Comparison of ENCODE assay signal across 21 cellular contexts in the genomic region with DNA sequence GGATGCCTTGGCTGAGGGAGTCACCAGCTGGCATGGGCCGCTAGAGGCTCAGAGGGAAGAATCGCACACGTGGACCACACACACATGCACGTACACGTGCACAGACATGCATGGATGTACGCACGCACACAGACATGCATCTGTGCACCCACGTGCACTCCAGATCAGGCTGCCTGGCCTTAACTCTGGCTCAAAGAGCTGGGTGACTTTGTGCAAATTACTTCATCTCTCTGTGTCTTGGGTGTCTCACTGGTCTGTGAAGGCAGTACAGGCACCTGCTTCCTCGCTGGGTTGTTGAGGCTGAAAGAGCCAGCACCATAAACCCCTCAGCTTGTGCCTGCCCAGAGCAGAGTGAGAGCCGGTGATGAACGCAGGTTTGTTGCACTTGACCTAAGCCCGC. TPM values are rescaled to one million over a fixed set of nuclear protein-coding genes. Genes with fewer than 3 reads are reported as not detected.
A peak's percentile ranks its signal among the peaks of the same experiment; 100 is the strongest.
DNase-seq lines count a peak whose midpoint lies in the region; ATAC-seq and TF ChIP-seq lines count a peak whose summit lies in the region.
"Had no signal": no experiment of that assay in that cellular context is flagged by ENCODE, and none has a peak within 500 bp of the region (broad histone marks: within the 10 kb centered on the region; RNA-seq: fewer than 3 reads in every experiment).

No MANE protein-coding gene starts in this region.

- peak overlapping the region; percentile 97 for H3K27ac Mint-ChIP-seq in activated naive CD4-positive, alpha-beta T cell treated with anti-CD3 and anti-CD28 coated beads for 36 hours
- H3K27ac Mint-ChIP-seq in activated naive CD8-positive, alpha-beta T cell: peak overlapping the region; percentile 70
- peak overlapping the region; percentile 97 to 99 for H3K27ac Mint-ChIP-seq in natural killer cell
- H3K27ac Mint-ChIP-seq: endodermal cell, HFFc6 had no signal

- CTCF ChIA-PET in activated naive CD4-positive, alpha-beta T cell treated with anti-CD3 and anti-CD28 coated beads for 36 hours (lab: Charles Lee): interaction anchor here (0.5 to 4.7 kb wide), 4 partner anchors 12 to 179 kb away, joined by 3 to 38 read pairs (median 6); no protein-coding TSS in a partner anchor

- intact Hi-C loops in activated naive CD4-positive, alpha-beta T cell treated with anti-CD3 and anti-CD28 coated beads for 36 hours (cut with micrococcal nuclease): no loop called here
- intact Hi-C loops in natural killer cell (cut with micrococcal nuclease): no loop called here

- peaks cover 53% of the 10 kb centered on the region for H3K4me1 Mint-ChIP-seq in activated naive CD4-positive, alpha-beta T cell treated with anti-CD3 and anti-CD28 coated beads for 36 hours (ENCODE audit: low read depth)
- H3K4me1 Mint-ChIP-seq in activated naive CD8-positive, alpha-beta T cell (ENCODE audit: low read depth): peaks cover 42% of the 10 kb centered on the region
- peaks cover 31 to 35% of the 10 kb centered on the region in 2 donors for H3K4me1 Mint-ChIP-seq in natural killer cell
- H3K4me1 Mint-ChIP-seq: endodermal cell had no signal

- peaks cover 1% of the 10 kb centered on the region for H3K36me3 Mint-ChIP-seq in activated naive CD4-positive, alpha-beta T cell treated with anti-CD3 and anti-CD28 coated beads for 36 hours (ENCODE audit: low read depth)
- H3K36me3 Mint-ChIP-seq in activated naive CD8-positive, alpha-beta T cell: no peaks in the 10 kb centered on the region
- H3K36me3 Mint-ChIP-seq in natural killer cell: no peaks in the 10 kb centered on the region

- no peak overlapping the region for H3K4me3 Mint-ChIP-seq in activated naive CD4-positive, alpha-beta T cell treated with anti-CD3 and anti-CD28 coated beads for 36 hours
- no peak overlapping the region for H3K4me3 Mint-ChIP-seq in activated naive CD8-positive, alpha-beta T cell
- no peak overlapping the region for H3K4me3 Mint-ChIP-seq in natural killer cell
- H3K4me3 Mint-ChIP-seq: endodermal cell, HFFc6 had no signal

- peaks cover 3% of the 10 kb centered on the region for H3K27me3 Mint-ChIP-seq in activated naive CD4-positive, alpha-beta T cell treated with anti-CD3 and anti-CD28 coated beads for 36 hours (ENCODE audit: low read depth)
- H3K27me3 Mint-ChIP-seq in activated naive CD8-positive, alpha-beta T cell: no peaks in the 10 kb centered on the region
- H3K27me3 Mint-ChIP-seq in natural killer cell (ENCODE audit: low read depth in 2 of 2): peaks cover 0 to under 1% of the 10 kb centered on the region in 2 donors

- no peaks in the 10 kb centered on the region for H3K9me3 Mint-ChIP-seq in activated naive CD4-positive, alpha-beta T cell treated with anti-CD3 and anti-CD28 coated beads for 36 hours
- no peaks in the 10 kb centered on the region for H3K9me3 Mint-ChIP-seq in activated naive CD8-positive, alpha-beta T cell (ENCODE audit: low read depth)
- no peaks in the 10 kb centered on the region for H3K9me3 Mint-ChIP-seq in natural killer cell
- H3K9me3 Mint-ChIP-seq: endodermal cell, HFFc6 had no signal

- in situ Hi-C loops in GM13977 (cut with MboI; ENCODE audit: low pct_unique_long_range_greater_than_20kb, low sequenced_read_pairs, unreplicated experiment): no loop called here

- ATAC-seq in natural killer cell (no peak), GM18519 (IDR thresholded peaks at IDR 0.05; ENCODE audit: low FRiP score, unreplicated experiment) (no peak), HG03039 (IDR thresholded peaks at IDR 0.05; ENCODE audit: unreplicated experiment) (no peak)
- ATAC-seq: PC-3, psoas muscle had no signal

- DNase-seq in activated naive CD4-positive, alpha-beta T cell treated with anti-CD3 and anti-CD28 coated beads for 36 hours: no peak
- DNase-seq in activated naive CD4-positive, alpha-beta T cell treated with Interleukin-2 at 50 U/mL for 16 hours: no peak
- DNase-seq in NCI-H1694 (lab: John Stamatoyannopoulos, UW): peak; percentile 63
- no peak for DNase-seq in natural killer cell
- DNase-seq in GM13977 (ENCODE audit: low spot score): no peak
- DNase-seq: ACHN, brain microvascular endothelial cell, endodermal cell, esophagus squamous epithelium, HFFc6, Kasumi-1, kidney, NCI-H1930, PC-3, psoas muscle, SHP77 treated with DMSO at 0.1 percent for 48 hours had no signal

- TF ChIP-seq CTCF in natural killer cell (IDR thresholded peaks at IDR 0.05) (no peak), GM13977 (IDR thresholded peaks at IDR 0.05; ENCODE audit: extremely low read depth, insufficient read depth, missing control alignments) (no peak)

RNA-seq across cellular contexts. Expression of gene TMPRSS6, which starts 28.7 kb away (rescaled TPM):
- 10 to 100 TPM; 10.7 to 10.9 TPM for total RNA-seq in activated naive CD4-positive, alpha-beta T cell treated with anti-CD3 and anti-CD28 coated beads for 36 hours
- 1 to 10 TPM; 1.1 to 4.7 (median 3.4) TPM for total RNA-seq in natural killer cell
- total RNA-seq: HFFc6, lung microvascular endothelial cell, psoas muscle, thoracic aorta had no signal

RNA-seq across cellular contexts. Expression of gene KCTD17, which starts 29.3 kb away (rescaled TPM):
- 10 to 100 TPM; 22.6 to 23.1 TPM for total RNA-seq in activated naive CD4-positive, alpha-beta T cell treated with anti-CD3 and anti-CD28 coated beads for 36 hours
- total RNA-seq in natural killer cell: 10 to 100 TPM; 21.3 to 29.4 (median 22.9) TPM
